Comparison of ENCODE assay signal across 11 cellular contexts in the genomic region with DNA sequence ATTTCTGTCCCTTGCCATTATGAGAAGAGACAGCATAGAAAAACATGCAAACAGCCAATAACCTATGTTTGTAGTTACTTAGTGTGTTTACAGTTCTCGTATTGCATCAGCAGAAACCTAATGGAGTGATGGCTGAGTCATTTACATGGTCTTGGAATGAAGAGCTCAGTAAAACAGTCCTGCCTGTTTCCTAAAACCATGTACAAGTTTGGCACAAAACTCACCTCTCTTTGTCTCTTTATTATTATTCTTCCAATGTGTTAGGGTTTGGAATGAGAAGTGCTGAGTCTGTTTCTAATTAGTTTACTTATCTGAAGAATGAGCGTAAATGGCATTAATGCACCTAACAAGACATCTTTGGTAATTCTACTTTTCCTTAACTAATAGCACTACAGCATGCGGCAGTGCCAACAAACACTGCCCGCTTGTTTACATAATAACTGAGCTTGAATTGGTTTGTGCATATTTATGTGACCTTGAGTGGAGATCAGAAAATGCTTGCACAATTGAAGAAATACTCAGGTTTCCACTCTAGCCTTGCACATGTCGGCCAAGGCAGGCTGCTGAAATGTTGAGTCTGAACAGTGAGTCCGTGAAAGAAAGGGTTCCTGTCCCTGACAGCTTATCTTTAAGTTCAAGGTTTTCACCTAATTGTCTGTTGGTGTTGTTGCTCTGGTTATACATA.
DNase-seq lines count a peak whose midpoint lies in the region; ATAC-seq and TF ChIP-seq lines count a peak whose summit lies in the region.
"Had no signal": no experiment of that assay in that cellular context is flagged by ENCODE, and none has a peak within 500 bp of the region (broad histone marks: within the 10 kb centered on the region; RNA-seq: fewer than 3 reads in every experiment).

No MANE protein-coding gene starts in this region.

- H3K27me3 Mint-ChIP-seq in activated CD8-positive, alpha-beta T cell treated with anti-CD3 and anti-CD28 coated beads, Interleukin-2, amount 10 ng/mL, durations not matched to agents 7 days and 5 days (ENCODE audit: low read depth) = no peaks in the 10 kb centered on the region
- H3K27me3 Mint-ChIP-seq: stimulated activated naive CD8-positive, alpha-beta T cell treated with anti-CD3 and anti-CD28 coated beads, Interleukin-15, Interleukin-2, amounts not matched to agents 100 ng/mL and 50 ng/mL, for 24 hours had no signal

- H3K36me3 ChIP-seq in fibroblast of lung (ENCODE audit: control insufficient read depth, insufficient read depth, low read length) (no peaks in the 10 kb centered on the region), gastrocnemius medialis (no peaks in the 10 kb centered on the region)
- H3K36me3 ChIP-seq: heart left ventricle had no signal

- DNase-seq in H4 (ENCODE audit: low spot score) (peak; percentile 90), NCI-H226 (peak; percentile 74), fibroblast of lung (ENCODE audit: low read depth in 2 of 2) (peak; percentile 18 to 91), gastrocnemius medialis (peak; percentile 2 to 19), cerebellar cortex (ENCODE audit: low spot score) (no peak)
- DNase-seq in activated CD8-positive, alpha-beta T cell treated with anti-CD3 and anti-CD28 coated beads, Interleukin-2, amount 10 ng/mL, durations not matched to agents 7 days and 5 days = no peak
- DNase-seq: aorta, heart left ventricle, NCI-H2171 had no signal

- no peaks in the 10 kb centered on the region for H3K27me3 ChIP-seq in fibroblast of lung (ENCODE audit: control insufficient read depth, insufficient read depth, low read length)
- H3K27me3 ChIP-seq in gastrocnemius medialis = no peaks in the 10 kb centered on the region

- no peaks in the 10 kb centered on the region for H3K79me2 ChIP-seq in fibroblast of lung (ENCODE audit: control insufficient read depth, insufficient read depth, low read length)

- no peak overlapping the region for H3K4me3 Mint-ChIP-seq in activated CD8-positive, alpha-beta T cell treated with anti-CD3 and anti-CD28 coated beads, Interleukin-2, amount 10 ng/mL, durations not matched to agents 7 days and 5 days
- H3K4me3 Mint-ChIP-seq: stimulated activated naive CD8-positive, alpha-beta T cell treated with anti-CD3 and anti-CD28 coated beads, Interleukin-15, Interleukin-2, amounts not matched to agents 100 ng/mL and 50 ng/mL, for 24 hours had no signal

- POLR2A ChIA-PET in activated CD8-positive, alpha-beta T cell treated with anti-CD3 and anti-CD28 coated beads, Interleukin-2, amount 10 ng/mL, durations not matched to agents 7 days and 5 days (lab: Charles Lee) = no interaction called here

- no peak overlapping the region for H3K4me3 ChIP-seq in fibroblast of lung (replicated peaks in 1 of 4; ENCODE audit: control extremely low read depth in 1 of 4, insufficient read depth in 1 of 4, low read depth in 3 of 4, low read length in 4 of 4)
- H3K4me3 ChIP-seq in gastrocnemius medialis = no peak overlapping the region
- H3K4me3 ChIP-seq: heart left ventricle had no signal

- no peaks in the 10 kb centered on the region for H3K4me1 Mint-ChIP-seq in activated CD8-positive, alpha-beta T cell treated with anti-CD3 and anti-CD28 coated beads, Interleukin-2, amount 10 ng/mL, durations not matched to agents 7 days and 5 days (ENCODE audit: low read depth)

- H3K27ac Mint-ChIP-seq in activated CD8-positive, alpha-beta T cell treated with anti-CD3 and anti-CD28 coated beads, Interleukin-2, amount 10 ng/mL, durations not matched to agents 7 days and 5 days = no peak overlapping the region
- H3K27ac Mint-ChIP-seq: stimulated activated naive CD8-positive, alpha-beta T cell treated with anti-CD3 and anti-CD28 coated beads, Interleukin-15, Interleukin-2, amounts not matched to agents 100 ng/mL and 50 ng/mL, for 24 hours had no signal

- TF ChIP-seq POLR2A in gastrocnemius medialis (IDR thresholded peaks at IDR 0.05) = no peak

- peak overlapping the region; percentile 42 for H2AFZ ChIP-seq in fibroblast of lung (ENCODE audit: low read length)

- H3K36me3 Mint-ChIP-seq in activated CD8-positive, alpha-beta T cell treated with anti-CD3 and anti-CD28 coated beads, Interleukin-2, amount 10 ng/mL, durations not matched to agents 7 days and 5 days (ENCODE audit: low read depth) = no peaks in the 10 kb centered on the region

- intact Hi-C loops in gastrocnemius medialis (cut with DNase I; ENCODE audit: low total_unique reads) = loop anchor here (5.0 kb wide), 1 partner anchor 35 kb away; no protein-coding TSS in a partner anchor

- in situ Hi-C loops in gastrocnemius medialis (cut with MboI; ENCODE audit: low sequenced_read_pairs in 4 of 4) = no loop called here

- H3K4me1 ChIP-seq in fibroblast of lung (ENCODE audit: control insufficient read depth, extremely low read depth, insufficient read depth, low read length) (peaks cover 5% of the 10 kb centered on the region), gastrocnemius medialis (peaks cover 14 to 19% of the 10 kb centered on the region in 2 donors)
- H3K4me1 ChIP-seq: heart left ventricle had no signal

- H3K9ac ChIP-seq in fibroblast of lung (ENCODE audit: insufficient read depth, low read length) = no peak overlapping the region

- H3K9me3 Mint-ChIP-seq in activated CD8-positive, alpha-beta T cell treated with anti-CD3 and anti-CD28 coated beads, Interleukin-2, amount 10 ng/mL, durations not matched to agents 7 days and 5 days (ENCODE audit: insufficient read depth) = no peaks in the 10 kb centered on the region

- H3K4me2 ChIP-seq in fibroblast of lung (ENCODE audit: extremely low read depth, insufficient read depth, low read length) = peak overlapping the region; percentile 61

- CTCF ChIA-PET in activated CD8-positive, alpha-beta T cell treated with anti-CD3 and anti-CD28 coated beads, Interleukin-2, amount 10 ng/mL, durations not matched to agents 7 days and 5 days (lab: Charles Lee) = no interaction called here

- no peak for TF ChIP-seq CTCF in fibroblast of lung (conservative IDR thresholded peaks at IDR 0.05 in 1 of 2, IDR thresholded peaks at IDR 0.05 in 1 of 2; ENCODE audit: low read depth in 1 of 2, low read length in 2 of 2)
- no peak for TF ChIP-seq CTCF in gastrocnemius medialis (IDR thresholded peaks at IDR 0.05 in 4 of 5, conservative IDR thresholded peaks at IDR 0.05 in 1 of 5)

- no peaks in the 10 kb centered on the region for H4K20me1 ChIP-seq in fibroblast of lung (ENCODE audit: control insufficient read depth, extremely low read depth, insufficient read depth, low read length)

- ATAC-seq in gastrocnemius medialis (peak; percentile 85 to 92), GM19328 (IDR thresholded peaks at IDR 0.05; ENCODE audit: unreplicated experiment) (no peak)
- no peak for ATAC-seq in activated CD8-positive, alpha-beta T cell treated with anti-CD3 and anti-CD28 coated beads, Interleukin-2, amount 10 ng/mL, durations not matched to agents 7 days and 5 days
- ATAC-seq: heart left ventricle had no signal

- H3K27ac ChIP-seq in fibroblast of lung (ENCODE audit: insufficient read depth, low read length) = no peak overlapping the region
- peak overlapping the region; percentile 34 to 68 (median 56) for H3K27ac ChIP-seq in gastrocnemius medialis
- H3K27ac ChIP-seq: heart left ventricle had no signal

- H3K9me3 ChIP-seq in fibroblast of lung (ENCODE audit: control insufficient read depth, insufficient read depth, low read depth, low read length) (no peaks in the 10 kb centered on the region), gastrocnemius medialis (no peaks in the 10 kb centered on the region)

Comparison
In these comparisons a context has a peak if more than half of its experiments do, and no peak if none do; other contexts are left out.
1. DNase-seq: peak in H4 (single experiment), NCI-H226 (single experiment), fibroblast of lung (2 of 2) and gastrocnemius medialis (2 of 2); none in activated CD8-positive, alpha-beta T cell treated with anti-CD3 and anti-CD28 coated beads, Interleukin-2, amount 10 ng/mL, durations not matched to agents 7 days and 5 days (single experiment) and cerebellar cortex (single experiment).
2. ATAC-seq: peak in gastrocnemius medialis (2 of 2); none in activated CD8-positive, alpha-beta T cell treated with anti-CD3 and anti-CD28 coated beads, Interleukin-2, amount 10 ng/mL, durations not matched to agents 7 days and 5 days (single experiment) and GM19328 (single experiment).